1 cellular context compared by ENCODE assay signal in the genomic region with DNA sequence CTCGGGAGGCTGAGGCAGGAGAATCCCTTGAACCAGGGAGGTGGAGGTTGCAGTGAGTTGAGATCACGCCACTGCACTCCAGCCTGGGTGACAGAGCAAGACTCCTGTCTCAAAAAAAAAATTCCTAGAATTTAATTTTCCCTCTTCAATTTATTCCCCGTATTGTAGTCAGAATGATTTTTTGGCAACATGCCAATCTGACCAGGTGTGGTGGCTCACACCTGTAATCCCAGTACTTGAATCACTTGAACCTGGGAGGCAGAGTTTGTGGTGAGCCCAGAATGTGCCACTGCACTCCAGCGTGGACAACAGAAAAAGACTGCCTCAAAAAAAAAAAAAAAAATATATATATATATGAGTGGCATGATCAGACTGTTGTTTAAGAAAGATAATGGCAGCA.
A peak's percentile ranks its signal among the peaks of the same experiment; 100 is the strongest.
TF ChIP-seq lines count a peak whose summit lies in the region.

No MANE protein-coding gene starts in this region.

TF ChIP-seq in K562, 482 proteins besides CTCF, POLR2A, EP300 and RAD21:
- TF ChIP-seq NFIC (IDR thresholded peaks at IDR 0.05), result peak; percentile 96
- TF ChIP-seq NFIX (CRISPR knock-in tag; IDR thresholded peaks at IDR 0.05; ENCODE audit: low read depth), result peak; percentile 95
